9 cellular contexts compared by ENCODE assay signal in the genomic region with DNA sequence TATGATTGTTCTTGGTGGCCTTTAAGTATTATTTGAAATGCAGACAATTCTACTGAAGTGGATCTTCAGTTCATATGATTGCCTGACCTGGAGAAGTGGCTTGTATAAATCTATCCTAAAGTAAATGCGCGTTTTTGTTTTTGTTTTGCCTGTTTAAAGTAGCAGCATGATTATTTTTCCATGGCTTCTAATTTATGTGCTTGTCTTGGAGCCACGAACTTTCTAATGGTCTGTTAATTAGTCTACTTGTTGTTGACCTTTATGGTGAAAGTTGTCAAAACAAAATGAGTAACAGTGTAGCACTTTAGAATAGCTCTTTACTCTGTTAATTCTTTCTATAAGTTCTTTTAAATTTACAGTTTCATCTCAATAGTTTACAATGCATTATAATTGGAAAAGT. TPM values are rescaled to one million over a fixed set of nuclear protein-coding genes. Genes with fewer than 3 reads are reported as not detected.
DNase-seq lines count a peak whose midpoint lies in the region; ATAC-seq, FAIRE-seq and TF ChIP-seq lines count a peak whose summit lies in the region.
"Had no signal": no experiment of that assay in that cellular context is flagged by ENCODE, and none has a peak within 500 bp of the region (broad histone marks: within the 10 kb centered on the region; RNA-seq: fewer than 3 reads in every experiment).

No MANE protein-coding gene starts in this region.

- CTCF ChIA-PET in HEK293T (lab: Yijun Ruan, JAX) (no interaction called here), WTC11 (lab: Charles Lee) (no interaction called here)

- peaks cover 37% of the 10 kb centered on the region for H3K36me3 Mint-ChIP-seq in WTC11

- H3K9ac ChIP-seq in smooth muscle cell (ENCODE audit: low read depth) = peak overlapping the region; percentile 99

- DNase-seq in HEK293T (ENCODE audit: extremely low spot score) (no peak), WTC11 (ENCODE audit: low spot score) (no peak), right cardiac atrium (no peak), smooth muscle cell (lab: John Stamatoyannopoulos, UW; ENCODE audit: unreplicated experiment) (no peak), GM10266 (ENCODE audit: extremely low spot score) (no peak), D721Med (ENCODE audit: insufficient read length, low spot score) (no peak), NCI-H524 (lab: John Stamatoyannopoulos, UW) (no peak)
- DNase-seq: activated CD4-positive, alpha-beta T cell treated with anti-CD3 and anti-CD28 coated beads for 48 hours had no signal

- peaks cover 61% of the 10 kb centered on the region for H4K20me1 ChIP-seq in smooth muscle cell (ENCODE audit: low read depth)

- H3K27ac Mint-ChIP-seq in WTC11 = peak overlapping the region; percentile 54; the same call in 1 of the 2 replicates

- H3K36me3 ChIP-seq in smooth muscle cell (ENCODE audit: low read depth) = peaks cover 10% of the 10 kb centered on the region

- H3K9me3 ChIP-seq in right cardiac atrium (ENCODE audit: control insufficient read depth, low read length) (no peaks in the 10 kb centered on the region), smooth muscle cell (replicated peaks; ENCODE audit: low read depth) (no peaks in the 10 kb centered on the region)

- POLR2A ChIA-PET in HEK293T (lab: Yijun Ruan, JAX) = no interaction called here
- POLR2A ChIA-PET in WTC11 (lab: Charles Lee) = no interaction called here

- no peak overlapping the region for H3K27ac ChIP-seq in right cardiac atrium (ENCODE audit: low read length)
- peak overlapping the region; percentile 99 for H3K27ac ChIP-seq in smooth muscle cell (ENCODE audit: low read depth)

- no peak for FAIRE-seq in D721Med (lab: Jason Lieb, UNC)

- H3K27me3 Mint-ChIP-seq in WTC11 (ENCODE audit: low read depth) = no peaks in the 10 kb centered on the region; the same call in 1 of the 2 replicates

- H2AFZ ChIP-seq in smooth muscle cell (ENCODE audit: low read depth) = no peak overlapping the region

- H3K79me2 ChIP-seq in smooth muscle cell (ENCODE audit: low read depth) = peaks cover 65% of the 10 kb centered on the region

- H3F3A ChIP-seq in smooth muscle cell (ENCODE audit: low read depth) = peaks cover 20% of the 10 kb centered on the region

- H3K4me3 Mint-ChIP-seq in WTC11 = peak overlapping the region; percentile 98

- H3K4me1 Mint-ChIP-seq in WTC11 = peaks cover 32% of the 10 kb centered on the region

- no peaks in the 10 kb centered on the region for H3K27me3 ChIP-seq in right cardiac atrium (ENCODE audit: control insufficient read depth, insufficient read depth)
- no peaks in the 10 kb centered on the region for H3K27me3 ChIP-seq in smooth muscle cell (ENCODE audit: low read depth)

- peak overlapping the region; percentile 90 for H3K4me2 ChIP-seq in smooth muscle cell

- no peak for TF ChIP-seq CTCF in WTC11 (IDR thresholded peaks at IDR 0.05)
- TF ChIP-seq CTCF in smooth muscle cell (IDR thresholded peaks at IDR 0.05; ENCODE audit: borderline replicate concordance, insufficient read depth, poor library complexity, severe bottlenecking) = no peak
- no peak for TF ChIP-seq CTCF in GM10266 (IDR thresholded peaks at IDR 0.05; ENCODE audit: control insufficient read depth, insufficient read depth, low read depth, missing control alignments)
- no peak for TF ChIP-seq CTCF in D721Med (IDR thresholded peaks at IDR 0.05; ENCODE audit: insufficient read depth, missing control alignments)

- 11% methylated on average over 3 of the region's 3 CpGs for WGBS in right cardiac atrium
- WGBS in smooth muscle cell (ENCODE audit: low lambda C conversion rate) = 19% methylated on average over 3 of the region's 3 CpGs

- ATAC-seq in WTC11 (no peak), right cardiac atrium (no peak), HG03139 (IDR thresholded peaks at IDR 0.05; ENCODE audit: unreplicated experiment) (no peak)

- H3K9me3 Mint-ChIP-seq in WTC11 = peaks cover 30% of the 10 kb centered on the region

- no peaks in the 10 kb centered on the region for H3K4me1 ChIP-seq in right cardiac atrium (ENCODE audit: control insufficient read depth, insufficient read depth, low read length)
- H3K4me1 ChIP-seq in smooth muscle cell (ENCODE audit: low read depth) = peaks cover 18% of the 10 kb centered on the region

- intact Hi-C loops in right cardiac atrium (cut with DNase I) = loop anchor here in 1 of 4 donors (10.0 kb wide), 1 partner anchor 49 kb away; no protein-coding TSS in a partner anchor

- peak overlapping the region; percentile 68 for H3K4me3 ChIP-seq in right cardiac atrium (ENCODE audit: low read length)
- H3K4me3 ChIP-seq in smooth muscle cell = peak overlapping the region; percentile 68

TF ChIP-seq in HEK293T, 16 proteins besides CTCF, POLR2A, EP300 and RAD21:
- TF ChIP-seq, protein P1, sequence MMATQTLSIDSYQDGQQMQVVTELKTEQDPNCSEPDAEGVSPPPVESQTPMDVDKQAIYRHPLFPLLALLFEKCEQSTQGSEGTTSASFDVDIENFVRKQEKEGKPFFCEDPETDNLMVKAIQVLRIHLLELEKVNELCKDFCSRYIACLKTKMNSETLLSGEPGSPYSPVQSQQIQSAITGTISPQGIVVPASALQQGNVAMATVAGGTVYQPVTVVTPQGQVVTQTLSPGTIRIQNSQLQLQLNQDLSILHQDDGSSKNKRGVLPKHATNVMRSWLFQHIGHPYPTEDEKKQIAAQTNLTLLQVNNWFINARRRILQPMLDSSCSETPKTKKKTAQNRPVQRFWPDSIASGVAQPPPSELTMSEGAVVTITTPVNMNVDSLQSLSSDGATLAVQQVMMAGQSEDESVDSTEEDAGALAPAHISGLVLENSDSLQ (IDR thresholded peaks at IDR 0.05) = peak; percentile 33; the same call in 1 of the 2 replicates
- no peak for TF ChIP-seq FOXM1 (IDR thresholded peaks at IDR 0.05; ENCODE audit: borderline replicate concordance)
TF ChIP-seq in HEK293T: peak in this region for 1.

TF ChIP-seq in WTC11, 78 proteins besides CTCF, POLR2A, EP300 and RAD21 (continues in another document):
- TF ChIP-seq NR1H2 (CRISPR knock-in tag; IDR thresholded peaks at IDR 0.05) (no peak), KAT7 (CRISPR knock-in tag; IDR thresholded peaks at IDR 0.05; ENCODE audit: borderline replicate concordance) (no peak), SP1 (CRISPR knock-in tag; conservative IDR thresholded peaks at IDR 0.05) (no peak), ZNF232 (CRISPR knock-in tag; IDR thresholded peaks at IDR 0.05) (no peak), CBFB (CRISPR knock-in tag; IDR thresholded peaks at IDR 0.05; ENCODE audit: low read depth) (no peak), CREM (CRISPR knock-in tag; IDR thresholded peaks at IDR 0.05) (no peak), JAZF1 (CRISPR knock-in tag; IDR thresholded peaks at IDR 0.05) (no peak), FOXK1 (CRISPR knock-in tag; IDR thresholded peaks at IDR 0.05) (no peak), NR2C2 (CRISPR knock-in tag; IDR thresholded peaks at IDR 0.05) (no peak), NFYB (CRISPR knock-in tag; conservative IDR thresholded peaks at IDR 0.05; ENCODE audit: low read depth) (no peak), ZNF671 (CRISPR knock-in tag; IDR thresholded peaks at IDR 0.05) (no peak)
- TF ChIP-seq, protein P2, sequence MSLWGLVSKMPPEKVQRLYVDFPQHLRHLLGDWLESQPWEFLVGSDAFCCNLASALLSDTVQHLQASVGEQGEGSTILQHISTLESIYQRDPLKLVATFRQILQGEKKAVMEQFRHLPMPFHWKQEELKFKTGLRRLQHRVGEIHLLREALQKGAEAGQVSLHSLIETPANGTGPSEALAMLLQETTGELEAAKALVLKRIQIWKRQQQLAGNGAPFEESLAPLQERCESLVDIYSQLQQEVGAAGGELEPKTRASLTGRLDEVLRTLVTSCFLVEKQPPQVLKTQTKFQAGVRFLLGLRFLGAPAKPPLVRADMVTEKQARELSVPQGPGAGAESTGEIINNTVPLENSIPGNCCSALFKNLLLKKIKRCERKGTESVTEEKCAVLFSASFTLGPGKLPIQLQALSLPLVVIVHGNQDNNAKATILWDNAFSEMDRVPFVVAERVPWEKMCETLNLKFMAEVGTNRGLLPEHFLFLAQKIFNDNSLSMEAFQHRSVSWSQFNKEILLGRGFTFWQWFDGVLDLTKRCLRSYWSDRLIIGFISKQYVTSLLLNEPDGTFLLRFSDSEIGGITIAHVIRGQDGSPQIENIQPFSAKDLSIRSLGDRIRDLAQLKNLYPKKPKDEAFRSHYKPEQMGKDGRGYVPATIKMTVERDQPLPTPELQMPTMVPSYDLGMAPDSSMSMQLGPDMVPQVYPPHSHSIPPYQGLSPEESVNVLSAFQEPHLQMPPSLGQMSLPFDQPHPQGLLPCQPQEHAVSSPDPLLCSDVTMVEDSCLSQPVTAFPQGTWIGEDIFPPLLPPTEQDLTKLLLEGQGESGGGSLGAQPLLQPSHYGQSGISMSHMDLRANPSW (CRISPR knock-in tag; conservative IDR thresholded peaks at IDR 0.05; ENCODE audit: low read depth) = no peak
- TF ChIP-seq, protein P3, sequence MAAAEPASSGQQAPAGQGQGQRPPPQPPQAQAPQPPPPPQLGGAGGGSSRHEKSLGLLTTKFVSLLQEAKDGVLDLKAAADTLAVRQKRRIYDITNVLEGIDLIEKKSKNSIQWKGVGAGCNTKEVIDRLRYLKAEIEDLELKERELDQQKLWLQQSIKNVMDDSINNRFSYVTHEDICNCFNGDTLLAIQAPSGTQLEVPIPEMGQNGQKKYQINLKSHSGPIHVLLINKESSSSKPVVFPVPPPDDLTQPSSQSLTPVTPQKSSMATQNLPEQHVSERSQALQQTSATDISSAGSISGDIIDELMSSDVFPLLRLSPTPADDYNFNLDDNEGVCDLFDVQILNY (CRISPR knock-in tag; IDR thresholded peaks at IDR 0.05) = no peak
- TF ChIP-seq, protein P4, sequence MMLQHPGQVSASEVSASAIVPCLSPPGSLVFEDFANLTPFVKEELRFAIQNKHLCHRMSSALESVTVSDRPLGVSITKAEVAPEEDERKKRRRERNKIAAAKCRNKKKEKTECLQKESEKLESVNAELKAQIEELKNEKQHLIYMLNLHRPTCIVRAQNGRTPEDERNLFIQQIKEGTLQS (CRISPR knock-in tag; conservative IDR thresholded peaks at IDR 0.05) = no peak
- TF ChIP-seq, protein P5, sequence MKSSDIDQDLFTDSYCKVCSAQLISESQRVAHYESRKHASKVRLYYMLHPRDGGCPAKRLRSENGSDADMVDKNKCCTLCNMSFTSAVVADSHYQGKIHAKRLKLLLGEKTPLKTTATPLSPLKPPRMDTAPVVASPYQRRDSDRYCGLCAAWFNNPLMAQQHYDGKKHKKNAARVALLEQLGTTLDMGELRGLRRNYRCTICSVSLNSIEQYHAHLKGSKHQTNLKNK (CRISPR knock-in tag; IDR thresholded peaks at IDR 0.05) = no peak

RNA-seq across cellular contexts. Expression of a gene that starts 1.7 kb away (rescaled TPM):
- total RNA-seq in WTC11 (2021) (149 to 158 TPM (median 155 TPM) in 3 replicates), right cardiac atrium (100 to 1,000 TPM; 545 to 768 (median 595) TPM), smooth muscle cell (340 and 393 TPM in 2 replicates)
- polyA plus RNA-seq in right cardiac atrium (187 TPM), smooth muscle cell (274 and 302 TPM in 2 replicates)

RNA-seq across cellular contexts. Expression of a gene that starts 56.6 kb away (rescaled TPM):
- total RNA-seq in WTC11 (2021) (16.2 to 29.3 TPM (median 17.5 TPM) in 3 replicates), right cardiac atrium (10 to 100 TPM; 42.6 to 71.3 (median 53.5) TPM), smooth muscle cell (177 and 196 TPM in 2 replicates)
- polyA plus RNA-seq in right cardiac atrium (44.2 TPM), smooth muscle cell (169 and 188 TPM in 2 replicates)
